32 cellular contexts compared by ENCODE assay signal in genomic region chr3:50853936-50854335, GRCh38.
"Had no signal": no experiment of that assay in that cellular context is flagged by ENCODE, and none has a peak within 500 bp of the region (broad histone marks: within the 10 kb centered on the region; RNA-seq: fewer than 3 reads in every experiment).

No MANE protein-coding gene starts in this region.

- H3K36me3 ChIP-seq: adrenal gland, breast epithelium had no signal

- H3K27ac ChIP-seq: adrenal gland, body of pancreas, breast epithelium, KMS-11, PC-9, RWPE1, VCaP had no signal

- H3K4me1 ChIP-seq: adrenal gland, body of pancreas, breast epithelium had no signal

- H3K9ac ChIP-seq: KMS-11 had no signal

- H3K4me2 ChIP-seq: KMS-11, PC-9 had no signal

- H3K4me3 ChIP-seq: adrenal gland, body of pancreas, breast epithelium, PC-9 had no signal

- H2AFZ ChIP-seq: PC-9 had no signal

- H3K27me3 ChIP-seq: adrenal gland, body of pancreas, breast epithelium had no signal

- ATAC-seq: activated naive CD4-positive, alpha-beta T cell treated with anti-CD3 and anti-CD28 coated beads, Interleukin-2, amount 50 U/mL, for 72 hours; activated T-cell treated with anti-CD3 and anti-CD28 coated beads, Interleukin-2, amount 50 U/mL, for 4 hours; body of pancreas; Right ventricle myocardium inferior had no signal

- DNase-seq: activated B cell treated with CpG ODN at 0.5 μM for 24 hours; activated CD4-positive, alpha-beta memory T cell treated with anti-CD3 and anti-CD28 coated beads for 36 hours; activated CD4-positive, alpha-beta T cell treated with anti-CD3 and anti-CD28 coated beads for 4 hours; activated CD4-positive, alpha-beta T cell treated with anti-CD3 and anti-CD28 coated beads, Interleukin-2, amount 50 U/mL, for 1 hour; activated CD4-positive, CD25-positive, alpha-beta regulatory T cell treated with anti-CD3 and anti-CD28 coated beads, Interleukin-2, amount 50 U/mL, for 72 hours; activated CD8-positive, alpha-beta memory T cell treated with anti-CD3 and anti-CD28 coated beads, Interleukin-2, amount 50 U/mL, for 4 hours; activated gamma-delta T cell treated with Interleukin-2 at 50 U/mL for 16 hours; activated naive CD4-positive, alpha-beta T cell treated with anti-CD3 and anti-CD28 coated beads for 36 hours; activated T-cell treated with anti-CD3 and anti-CD28 coated beads for 4 hours; activated T-cell treated with anti-CD3 and anti-CD28 coated beads, Interleukin-2, amount 50 U/mL, for 4 hours; adrenal gland; body of pancreas; caudate nucleus; cerebellar nuclear complex; NCI-H1092 treated with DMSO at 0.1 percent for 48 hours; NCI-H1436; NCI-H1694; NCI-H1930; NCI-H345; NCI-H524 treated with DMSO at 0.1 percent for 48 hours; PC-9; SIG-M5; SW 1271; T-helper 1 cell; T-helper 2 cell; T-helper 9 cell had no signal
